Comparison of ENCODE assay signal across 9 cellular contexts in the genomic region with DNA sequence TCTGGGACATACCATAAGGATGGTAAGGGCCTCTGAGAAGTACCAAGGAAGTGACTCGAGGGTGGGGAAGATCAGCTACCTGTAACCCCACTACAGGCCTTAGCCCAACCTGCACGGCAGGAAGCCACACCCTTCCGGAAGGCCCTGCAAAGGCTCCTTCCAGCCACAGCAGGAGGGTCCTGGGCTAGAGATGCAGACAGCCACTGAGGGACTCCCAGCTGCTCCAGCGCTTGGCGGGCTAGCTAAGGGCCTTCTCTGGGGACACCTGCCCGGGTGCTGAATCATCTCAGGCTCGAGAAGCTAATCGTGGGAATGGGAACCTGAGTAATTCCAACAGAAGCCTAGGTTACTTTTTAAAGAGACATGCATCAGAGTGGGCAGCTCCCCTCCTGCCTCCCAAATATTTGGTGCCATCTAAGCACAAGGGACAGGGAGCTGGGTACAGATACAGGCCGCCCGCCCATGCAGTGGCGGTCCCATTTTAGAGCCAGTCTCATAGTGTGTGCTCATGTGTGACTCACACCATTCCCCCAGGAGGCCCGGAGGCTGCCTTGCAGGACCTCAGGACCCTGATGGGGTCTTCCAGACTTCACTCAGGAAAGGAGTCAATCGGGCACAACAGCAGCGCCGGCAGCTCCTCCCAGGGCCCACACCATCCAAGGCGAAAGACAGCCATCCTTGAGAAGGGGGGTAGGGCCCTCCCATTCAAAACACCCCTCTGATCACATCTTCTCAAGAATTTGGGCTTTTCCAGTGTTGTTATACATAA. TPM values are rescaled to one million over a fixed set of nuclear protein-coding genes. Genes with fewer than 3 reads are reported as not detected.
DNase-seq lines count a peak whose midpoint lies in the region; ATAC-seq, FAIRE-seq and TF ChIP-seq lines count a peak whose summit lies in the region.
"Had no signal": no experiment of that assay in that cellular context is flagged by ENCODE, and none has a peak within 500 bp of the region (broad histone marks: within the 10 kb centered on the region; RNA-seq: fewer than 3 reads in every experiment).

No MANE protein-coding gene starts in this region.

- H3K4me3 ChIP-seq in ACC112 (ENCODE audit: low read depth, low read length) (no peak overlapping the region), GM12878 (peak overlapping the region; percentile 70), foreskin fibroblast (ENCODE audit: low read depth in 1 of 2, low read length in 2 of 2) (no peak overlapping the region)

- intact Hi-C loops in GM12878 (cut with micrococcal nuclease; ENCODE audit: unreplicated experiment), result no loop called here

- ATAC-seq in GM12878 (peak; percentile 47), GM21529 (IDR thresholded peaks at IDR 0.05; ENCODE audit: unreplicated experiment) (no peak), HG03097 (IDR thresholded peaks at IDR 0.05; ENCODE audit: low FRiP score, unreplicated experiment) (no peak)

- H3K36me3 ChIP-seq in ACC112 (ENCODE audit: insufficient read depth, low read length), result no peaks in the 10 kb centered on the region
- peaks cover 41% of the 10 kb centered on the region for H3K36me3 ChIP-seq in KOPT-K1 (ENCODE audit: insufficient read depth, low read length)
- H3K36me3 ChIP-seq in GM12878 (ENCODE audit: control insufficient read depth in 2 of 2, insufficient read depth in 2 of 2, low read length in 1 of 2), result peaks cover 9 to 13% of the 10 kb centered on the region in 2 experiments; a peak in 3 of 4 replicates

- H4K20me1 ChIP-seq in GM12878 (ENCODE audit: control insufficient read depth, insufficient read depth), result peaks cover 5% of the 10 kb centered on the region

- peak; percentile 51 for TF ChIP-seq POLR2A in GM12878 (IDR thresholded peaks at IDR 0.05; ENCODE audit: low read depth, low read length)

- SMC1A ChIA-PET in GM12878 (lab: Charles Lee; ENCODE audit: uncharacterized antibody, unreplicated experiment), result interaction anchor here (0.9 to 3.6 kb wide), 13 partner anchors 8 to 216 kb away, joined by 3 to 20 read pairs (median 7); partner anchors contain the start of genes APOL2 and MYH9

- POLR2A ChIA-PET in GM12878 (lab: Charles Lee), result interaction anchor here (0.6 to 2.2 kb wide), 7 partner anchors 8 to 102 kb away, joined by 3 to 12 read pairs (median 6); partner anchors contain the start of gene MYH9

- H2AFZ ChIP-seq in ACC112 (ENCODE audit: low read length, unreplicated experiment) (no peak overlapping the region), GM12878 (ENCODE audit: control insufficient read depth, low read depth, low read length) (no peak overlapping the region)

- peak overlapping the region; percentile 93 for H3K4me2 ChIP-seq in GM12878 (ENCODE audit: control insufficient read depth, insufficient read depth)

- H3K27me3 ChIP-seq in ACC112 (ENCODE audit: insufficient read depth, low read length), result no peaks in the 10 kb centered on the region
- H3K27me3 ChIP-seq in GM12878 (replicated peaks in 1 of 2; ENCODE audit: control insufficient read depth in 2 of 2, insufficient read depth in 2 of 2, low read length in 1 of 2), result no peaks in the 10 kb centered on the region

- no TSS peak for BruUV-seq in GM12878 (replicated peaks; lab: Mats Ljungman, UMichigan)

- TF ChIP-seq RAD21 in GM12878 (IDR thresholded peaks at IDR 0.05; ENCODE audit: insufficient read depth, low read depth, low read length), result no peak

- no peak for DNase-seq in GM12878 (ENCODE audit: low read depth, low spot score)
- peak; percentile 56 for DNase-seq in myocyte (ENCODE audit: low read depth)
- DNase-seq in cortex of kidney (lab: John Stamatoyannopoulos, UW), result no peak
- DNase-seq in foreskin fibroblast, result no peak

- 5% methylated on average over 16 of the region's 16 CpGs for WGBS in GM12878 (ENCODE audit: insufficient coverage, insufficient replicate concordance, low lambda C conversion rate, missing lambda C conversion rate)

- H3K79me2 ChIP-seq in ACC112 (ENCODE audit: control insufficient read depth, insufficient read depth, low read length, unreplicated experiment) (peaks cover 87% of the 10 kb centered on the region), GM12878 (ENCODE audit: control insufficient read depth, insufficient read depth, low read length) (peaks cover 90% of the 10 kb centered on the region)

- FAIRE-seq in GM12878 (lab: Jason Lieb, UNC), result no peak
- FAIRE-seq: bronchial epithelial cell had no signal

- TF ChIP-seq EP300 in GM12878 (IDR thresholded peaks at IDR 0.05; ENCODE audit: borderline replicate concordance in 1 of 2, control insufficient read depth in 1 of 2, low read depth in 2 of 2, low read length in 2 of 2), result no peak

- H3K27ac ChIP-seq in ACC112 (ENCODE audit: low read depth, low read length) (peak overlapping the region; percentile 41; the same call in 1 of the 2 replicates), KOPT-K1 (ENCODE audit: low read depth, low read length, poor library complexity, severe bottlenecking) (peak overlapping the region; percentile 46), GM12878 (ENCODE audit: control insufficient read depth, insufficient read depth) (peak overlapping the region; percentile 78)

- peaks cover 33% of the 10 kb centered on the region for H3K4me1 ChIP-seq in ACC112 (ENCODE audit: control insufficient read depth, insufficient read depth, low read length, unreplicated experiment)
- H3K4me1 ChIP-seq in GM12878 (ENCODE audit: control insufficient read depth, insufficient read depth, low read length), result peaks cover 70% of the 10 kb centered on the region

- CTCF ChIA-PET in GM12878 (lab: Yijun Ruan, JAX), result interaction anchor here (0.6 to 3.4 kb wide), 7 partner anchors 9 to 107 kb away, joined by 3 to 11 read pairs (median 4); no protein-coding TSS in a partner anchor

- RAD21 ChIA-PET in GM12878 (lab: Charles Lee; ENCODE audit: unreplicated experiment), result interaction anchor here (0.6 to 3.0 kb wide), 7 partner anchors 9 to 125 kb away, joined by 3 to 10 read pairs (median 5); partner anchors contain the start of gene MYH9

- H3K9ac ChIP-seq in GM12878 (ENCODE audit: control insufficient read depth, insufficient read depth, low read length), result peak overlapping the region; percentile 49

- H3K9me3 ChIP-seq in KOPT-K1 (ENCODE audit: insufficient read depth, low read length, poor library complexity, severe bottlenecking) (no peaks in the 10 kb centered on the region), GM12878 (replicated peaks; ENCODE audit: control insufficient read depth, insufficient read depth, low read length) (no peaks in the 10 kb centered on the region)

- in situ Hi-C loops in GM12878 (cut with MboI), result no loop called here

- TF ChIP-seq CTCF in GM12878 (IDR thresholded peaks at IDR 0.05 in 2 of 3, conservative IDR thresholded peaks at IDR 0.05 in 1 of 3; ENCODE audit: control insufficient read depth in 2 of 3, extremely low read depth in 1 of 3, insufficient read depth in 1 of 3, low read depth in 3 of 3, low read length in 3 of 3) (no peak), foreskin fibroblast (IDR thresholded peaks at IDR 0.05; ENCODE audit: low read depth, low read length) (no peak)

RNA-seq across cellular contexts. Expression of gene MYH9, which starts 8.0 kb away (rescaled TPM):
- total RNA-seq in GM12878 (2013; cell fraction: nucleolus; rRNA removed), result 209 and 215 TPM in 2 replicates
- total RNA-seq in GM12878 (2014; rRNA removed), result 185 and 216 TPM in 2 replicates
- 82.8 and 83.1 TPM in 2 replicates for total RNA-seq in GM12878 (2014; rRNA removed; fragmentation: Illumina TruSeq; extraction: Trizol)
- 497 and 525 TPM in 2 replicates for total RNA-seq in GM12878 (2021)
- 79.9 TPM for polyA plus RNA-seq in GM12878 (2011; ENCODE audit: low read depth)
- 42.4 and 98.6 TPM in 2 replicates for polyA plus RNA-seq in GM12878 (2011; rRNA removed)
- 51.0 and 59.8 TPM in 2 replicates for polyA plus RNA-seq in GM12878 (2011; cell fraction: cytosol; rRNA removed)
- 91.7 and 127 TPM in 2 replicates for polyA plus RNA-seq in GM12878 (2011; cell fraction: nucleus; rRNA removed)
- polyA plus RNA-seq in GM12878 (2012), result 154 and 166 TPM in 2 replicates
- polyA plus RNA-seq in GM12878 (2014; fragmentation: Illumina TruSeq; extraction: Trizol), result 123 and 125 TPM in 2 replicates
- 1 to 10 TPM; 5.1 to 8.1 TPM for polyA plus RNA-seq in GM12878 (2014; fragmentation: Nextera tagmentation; extraction: Ambion mirVana)
- polyA plus RNA-seq in GM12878 (2014; rRNA removed), result 165 and 198 TPM in 2 replicates
- polyA plus RNA-seq in GM12878 (2016; fragmentation: Nextera tagmentation; extraction: Ambion mirVana), result 100 to 1,000 TPM; 228 to 236 TPM
- polyA minus RNA-seq in GM12878 (2011; rRNA and poly(A)+ RNA removed), result 168 and 298 TPM in 2 replicates
- polyA minus RNA-seq in GM12878 (2011; cell fraction: cytosol; rRNA and poly(A)+ RNA removed), result 91.7 and 100 TPM in 2 replicates
- polyA minus RNA-seq in GM12878 (2011; cell fraction: nucleus; rRNA and poly(A)+ RNA removed), result 54.6 and 83.0 TPM in 2 replicates
- 242 and 315 TPM in 2 replicates for total RNA-seq in myocyte
- 878 TPM for polyA plus RNA-seq in myocyte (2012)
